26 cellular contexts compared by ENCODE assay signal in genomic region chr9:86613943-86614342, GRCh38.
A peak's percentile ranks its signal among the peaks of the same experiment; 100 is the strongest.
DNase-seq lines count a peak whose midpoint lies in the region; ATAC-seq, FAIRE-seq and TF ChIP-seq lines count a peak whose summit lies in the region.
"Had no signal": no experiment of that assay in that cellular context is flagged by ENCODE, and none has a peak within 500 bp of the region (broad histone marks: within the 10 kb centered on the region; RNA-seq: fewer than 3 reads in every experiment).

No MANE protein-coding gene starts in this region.

- H3K4me1 Mint-ChIP-seq in astrocyte (ENCODE audit: low read depth, unreplicated experiment) (peaks cover 11% of the 10 kb centered on the region), nephron (peaks cover 34% of the 10 kb centered on the region)
- H3K4me1 Mint-ChIP-seq in activated CD4-positive, alpha-beta memory T cell treated with anti-CD3 and anti-CD28 coated beads, Interleukin-2, amount 10 ng/mL, durations not matched to agents 7 days and 5 days = no peaks in the 10 kb centered on the region
- H3K4me1 Mint-ChIP-seq: CD14-positive monocyte; CD8-positive, alpha-beta memory T cell had no signal

- H2AK5ac ChIP-seq in trophoblast cell (ENCODE audit: low read length) = no peak overlapping the region

- no peaks in the 10 kb centered on the region for H4K20me1 ChIP-seq in HepG2 (ENCODE audit: insufficient read depth, low read length)
- H4K20me1 ChIP-seq in astrocyte (ENCODE audit: insufficient read depth, low read length) = no peaks in the 10 kb centered on the region
- H4K20me1 ChIP-seq: BLaER1 treated with 17β-estradiol and CSF1 and Interleukin-3, amounts not matched to agents 10 nM and 100 nM had no signal

- no peak overlapping the region for H3K9ac ChIP-seq in HepG2 (ENCODE audit: insufficient read depth, low read depth, low read length)
- H3K9ac ChIP-seq in astrocyte (ENCODE audit: low read length) = no peak overlapping the region
- no peak overlapping the region for H3K9ac ChIP-seq in trophoblast cell (ENCODE audit: low read length)
- H3K9ac ChIP-seq: BLaER1 treated with 17β-estradiol and CSF1 and Interleukin-3, amounts not matched to agents 10 nM and 100 nM had no signal

- no peak overlapping the region for H2BK120ac ChIP-seq in trophoblast cell (ENCODE audit: insufficient read depth, low read length, poor library complexity)

- no peak overlapping the region for H3K18ac ChIP-seq in trophoblast cell (ENCODE audit: low read length)

- ATAC-seq in HepG2 (no peak), right lobe of liver (no peak), GM21619 (IDR thresholded peaks at IDR 0.05; ENCODE audit: unreplicated experiment) (no peak)

- H3K4me2 ChIP-seq in HepG2 (ENCODE audit: low read depth, low read length) = no peak overlapping the region
- H3K4me2 ChIP-seq in astrocyte (ENCODE audit: low read length) = no peak overlapping the region
- no peak overlapping the region for H3K4me2 ChIP-seq in trophoblast cell (ENCODE audit: low read length)
- H3K4me2 ChIP-seq: BLaER1 treated with 17β-estradiol and CSF1 and Interleukin-3, amounts not matched to agents 10 nM and 100 nM had no signal

- peaks cover 8% of the 10 kb centered on the region for H3K79me1 ChIP-seq in trophoblast cell (ENCODE audit: low read length)

- H3K79me2 ChIP-seq in HepG2 (ENCODE audit: insufficient read depth, low read length) = no peaks in the 10 kb centered on the region
- no peaks in the 10 kb centered on the region for H3K79me2 ChIP-seq in astrocyte (ENCODE audit: insufficient read depth, low read length)
- H3K79me2 ChIP-seq in trophoblast cell (ENCODE audit: control insufficient read depth, insufficient read depth, low read length, poor library complexity) = peaks cover 2% of the 10 kb centered on the region

- no peak overlapping the region for H4K12ac ChIP-seq in trophoblast cell (ENCODE audit: low read depth, low read length)

- peak overlapping the region; percentile 82 for H2BK12ac ChIP-seq in trophoblast cell (ENCODE audit: low read length)

- H3K27ac ChIP-seq in HepG2 (ENCODE audit: extremely low read length, insufficient read depth, low read length) (no peak overlapping the region), right lobe of liver (no peak overlapping the region), astrocyte (ENCODE audit: low read depth, low read length) (no peak overlapping the region), trophoblast cell (ENCODE audit: low read depth, low read length) (no peak overlapping the region)
- H3K27ac ChIP-seq: 22Rv1; BLaER1 treated with 17β-estradiol and CSF1 and Interleukin-3, amounts not matched to agents 10 nM and 100 nM had no signal

- H2AFZ ChIP-seq in HepG2 (ENCODE audit: low read length) = no peak overlapping the region
- H2AFZ ChIP-seq in astrocyte (ENCODE audit: low read depth, low read length) = no peak overlapping the region
- H2AFZ ChIP-seq in trophoblast cell (ENCODE audit: insufficient read depth, low read length, poor library complexity) = no peak overlapping the region

- no peak overlapping the region for H3K4ac ChIP-seq in trophoblast cell (ENCODE audit: low read depth, low read length)

- BruUV-seq in HepG2 (replicated peaks; lab: Mats Ljungman, UMichigan) = no TSS peak

- peak overlapping the region; percentile 61 for H4K91ac ChIP-seq in trophoblast cell (ENCODE audit: low read depth, low read length)

- H3K36me3 ChIP-seq in HepG2 (replicated peaks in 1 of 2; ENCODE audit: control insufficient read depth in 1 of 2, insufficient read depth in 2 of 2, low read length in 2 of 2) = no peaks in the 10 kb centered on the region
- H3K36me3 ChIP-seq in right lobe of liver = no peaks in the 10 kb centered on the region
- H3K36me3 ChIP-seq in astrocyte (ENCODE audit: insufficient read depth, low read length) = no peaks in the 10 kb centered on the region
- H3K36me3 ChIP-seq in trophoblast cell (ENCODE audit: control insufficient read depth in 1 of 2, insufficient read depth in 2 of 2, low read length in 2 of 2) = no peaks in the 10 kb centered on the region
- H3K36me3 ChIP-seq: BE2C; BLaER1 treated with 17β-estradiol and CSF1 and Interleukin-3, amounts not matched to agents 10 nM and 100 nM had no signal

- no peak for DNase-seq in HepG2 (ENCODE audit: low spot score)
- DNase-seq in right lobe of liver = no peak
- no peak for DNase-seq in astrocyte (ENCODE audit: low read depth)
- no peak for DNase-seq in trophoblast cell
- no peak for DNase-seq in GM12891 (ENCODE audit: insufficient read length, low spot score)
- DNase-seq in activated CD4-positive, alpha-beta memory T cell treated with anti-CD3 and anti-CD28 coated beads, Interleukin-2, amount 10 ng/mL, durations not matched to agents 7 days and 5 days = no peak
- DNase-seq: ACHN; AML-193; BE2C; Calu3; CD4-positive, alpha-beta T cell; CD8-positive, alpha-beta memory T cell; COR-L47; DMS53; DMS79 treated with DMSO at 0.1 percent for 48 hours; GF-D8; GM23248; H9 had no signal

- H3K27me3 Mint-ChIP-seq in astrocyte (ENCODE audit: low read depth, unreplicated experiment) (no peaks in the 10 kb centered on the region), nephron (ENCODE audit: low read depth) (no peaks in the 10 kb centered on the region)
- H3K27me3 Mint-ChIP-seq in activated CD4-positive, alpha-beta memory T cell treated with anti-CD3 and anti-CD28 coated beads, Interleukin-2, amount 10 ng/mL, durations not matched to agents 7 days and 5 days = no peaks in the 10 kb centered on the region

- no peaks in the 10 kb centered on the region for H3K27me3 ChIP-seq in HepG2 (ENCODE audit: control insufficient read depth in 1 of 2, insufficient read depth in 2 of 2, low read length in 2 of 2)
- H3K27me3 ChIP-seq in right lobe of liver = no peaks in the 10 kb centered on the region
- H3K27me3 ChIP-seq in astrocyte (ENCODE audit: insufficient read depth, low read length) = no peaks in the 10 kb centered on the region
- H3K27me3 ChIP-seq in trophoblast cell (ENCODE audit: insufficient read depth, low read length) = no peaks in the 10 kb centered on the region
- H3K27me3 ChIP-seq: BE2C; BLaER1 treated with 17β-estradiol and CSF1 and Interleukin-3, amounts not matched to agents 10 nM and 100 nM had no signal

- H3K4me1 ChIP-seq in HepG2 (ENCODE audit: insufficient read depth, low read length) = 0 out of 2 replicates have a peak, but pooled peaks cover 8% of the 10 kb centered on the region
- H3K4me1 ChIP-seq in right lobe of liver = no peaks in the 10 kb centered on the region
- H3K4me1 ChIP-seq in astrocyte (ENCODE audit: insufficient read depth, low read length) = no peaks in the 10 kb centered on the region
- peaks cover 8 to 9% of the 10 kb centered on the region in 2 experiments for H3K4me1 ChIP-seq in trophoblast cell (ENCODE audit: control insufficient read depth in 1 of 2, insufficient read depth in 2 of 2, low read length in 2 of 2)
- H3K4me1 ChIP-seq: BE2C; BLaER1 treated with 17β-estradiol and CSF1 and Interleukin-3, amounts not matched to agents 10 nM and 100 nM had no signal

- H3K4me3 Mint-ChIP-seq in astrocyte (ENCODE audit: unreplicated experiment) (no peak overlapping the region), nephron (no peak overlapping the region)
- no peak overlapping the region for H3K4me3 Mint-ChIP-seq in activated CD4-positive, alpha-beta memory T cell treated with anti-CD3 and anti-CD28 coated beads, Interleukin-2, amount 10 ng/mL, durations not matched to agents 7 days and 5 days
- H3K4me3 Mint-ChIP-seq: CD14-positive monocyte; CD4-positive, alpha-beta T cell; CD8-positive, alpha-beta memory T cell; H9 had no signal

- intact Hi-C loops in HepG2 (cut with micrococcal nuclease; ENCODE audit: unreplicated experiment) = no loop called here
- intact Hi-C loops in right lobe of liver (cut with DNase I) = loop anchor here in 1 of 2 donors (10.0 kb wide), 1 partner anchor 711 kb away; no protein-coding TSS in a partner anchor

- in situ Hi-C loops in HepG2 (cut with HindIII; ENCODE audit: extremely low pct_ligation_motif_present, low pct_unique_long_range_greater_than_20kb) = no loop called here

- H3K14ac ChIP-seq in trophoblast cell (ENCODE audit: low read length) = no peak overlapping the region

- H3K9me3 ChIP-seq in HepG2 (ENCODE audit: low read length) (no peaks in the 10 kb centered on the region), right lobe of liver (no peaks in the 10 kb centered on the region), astrocyte (ENCODE audit: insufficient read depth, low read depth, low read length) (no peaks in the 10 kb centered on the region), trophoblast cell (ENCODE audit: insufficient read depth, low read depth, low read length) (no peaks in the 10 kb centered on the region)
- H3K9me3 ChIP-seq: BE2C; BLaER1 treated with 17β-estradiol and CSF1 and Interleukin-3, amounts not matched to agents 10 nM and 100 nM had no signal

- no peak overlapping the region for H4K8ac ChIP-seq in trophoblast cell (ENCODE audit: low read depth, low read length)

- no peak for TF ChIP-seq EP300 in HepG2 (IDR thresholded peaks at IDR 0.05; ENCODE audit: low read depth in 2 of 2, low read length in 2 of 2)
- TF ChIP-seq EP300 in HepG2 (CRISPR knock-in tag; IDR thresholded peaks at IDR 0.05; ENCODE audit: borderline replicate concordance) = no peak

- H3K27ac Mint-ChIP-seq in astrocyte (ENCODE audit: unreplicated experiment) (peak overlapping the region; percentile 53), nephron (peak overlapping the region in 2 of 3 experiments; percentile 35 to 44)
- H3K27ac Mint-ChIP-seq in activated CD4-positive, alpha-beta memory T cell treated with anti-CD3 and anti-CD28 coated beads, Interleukin-2, amount 10 ng/mL, durations not matched to agents 7 days and 5 days = no peak overlapping the region
- H3K27ac Mint-ChIP-seq: CD14-positive monocyte; CD4-positive, alpha-beta T cell; CD8-positive, alpha-beta memory T cell had no signal

- no peaks in the 10 kb centered on the region for H3K9me3 Mint-ChIP-seq in astrocyte (ENCODE audit: unreplicated experiment)
- peaks cover 5% of the 10 kb centered on the region for H3K9me3 Mint-ChIP-seq in nephron
- H3K9me3 Mint-ChIP-seq in activated CD4-positive, alpha-beta memory T cell treated with anti-CD3 and anti-CD28 coated beads, Interleukin-2, amount 10 ng/mL, durations not matched to agents 7 days and 5 days = no peaks in the 10 kb centered on the region
- H3K9me3 Mint-ChIP-seq: CD4-positive, alpha-beta T cell had no signal

- H3K23ac ChIP-seq in trophoblast cell (ENCODE audit: low read length) = no peak overlapping the region

- TF ChIP-seq POLR2A in HepG2 (IDR thresholded peaks at IDR 0.05; ENCODE audit: insufficient read depth in 1 of 2, low read depth in 2 of 2, low read length in 2 of 2) (no peak), right lobe of liver (IDR thresholded peaks at IDR 0.05) (no peak), GM12891 (IDR thresholded peaks at IDR 0.05; ENCODE audit: low read depth, low read length) (no peak)

- CTCF ChIA-PET in HepG2 (lab: Yijun Ruan, JAX; ENCODE audit: low intra/inter-chr PET ratio, low total read pairs) = no interaction called here
- CTCF ChIA-PET in activated CD4-positive, alpha-beta memory T cell treated with anti-CD3 and anti-CD28 coated beads, Interleukin-2, amount 10 ng/mL, durations not matched to agents 7 days and 5 days (lab: Charles Lee) = interaction anchor here (1.1 kb wide), 1 partner anchor 712 kb away, joined by 3 read pairs; no protein-coding TSS in a partner anchor

- POLR2A ChIA-PET in HepG2 (lab: Yijun Ruan, JAX) = no interaction called here
- POLR2A ChIA-PET in activated CD4-positive, alpha-beta memory T cell treated with anti-CD3 and anti-CD28 coated beads, Interleukin-2, amount 10 ng/mL, durations not matched to agents 7 days and 5 days (lab: Charles Lee) = no interaction called here

- FAIRE-seq in HepG2 (lab: Jason Lieb, UNC) (no peak), astrocyte (lab: Jason Lieb, UNC) (no peak), GM12891 (lab: Jason Lieb, UNC) (no peak)
- FAIRE-seq: A204.1, GM12892, H1 had no signal

- H3K36me3 Mint-ChIP-seq in astrocyte (ENCODE audit: low read depth, unreplicated experiment) (no peaks in the 10 kb centered on the region), nephron (ENCODE audit: low read depth) (peaks cover 4% of the 10 kb centered on the region)
- no peaks in the 10 kb centered on the region for H3K36me3 Mint-ChIP-seq in activated CD4-positive, alpha-beta memory T cell treated with anti-CD3 and anti-CD28 coated beads, Interleukin-2, amount 10 ng/mL, durations not matched to agents 7 days and 5 days (ENCODE audit: low read depth)
- H3K36me3 Mint-ChIP-seq: CD8-positive, alpha-beta memory T cell had no signal

- TF ChIP-seq RAD21 in HepG2 (CRISPR knock-in tag; IDR thresholded peaks at IDR 0.05) = no peak

- H3K4me3 ChIP-seq in HepG2 (replicated peaks in 1 of 3; ENCODE audit: insufficient read depth in 1 of 3, low read depth in 2 of 3, low read length in 3 of 3) = no peak overlapping the region
- H3K4me3 ChIP-seq in right lobe of liver = no peak overlapping the region
- H3K4me3 ChIP-seq in astrocyte (ENCODE audit: insufficient read depth, low read depth, low read length) = no peak overlapping the region
- no peak overlapping the region for H3K4me3 ChIP-seq in trophoblast cell (ENCODE audit: low read depth, low read length)
- H3K4me3 ChIP-seq: BLaER1 treated with 17β-estradiol and CSF1 and Interleukin-3, amounts not matched to agents 10 nM and 100 nM; GM23248 had no signal

- TF ChIP-seq CTCF in HepG2 (CRISPR knock-in tag; IDR thresholded peaks at IDR 0.05) (no peak), right lobe of liver (IDR thresholded peaks at IDR 0.05) (no peak), astrocyte (IDR thresholded peaks at IDR 0.05; ENCODE audit: insufficient read depth, low read depth, low read length) (no peak), nephron (IDR thresholded peaks at IDR 0.05; ENCODE audit: unreplicated experiment in 3 of 3) (no peak)

- 11% methylated on average over 5 of the region's 5 CpGs for WGBS in HepG2 (ENCODE audit: low lambda C conversion rate)
- WGBS in right lobe of liver (ENCODE audit: insufficient coverage, low coverage, low lambda C conversion rate, missing lambda C conversion rate) = 71% methylated on average over 5 of the region's 5 CpGs
- no CpG with 5 or more reads among the region's 5 CpGs for WGBS in trophoblast cell (ENCODE audit: extremely low coverage, insufficient coverage, insufficient read length)

- H2BK5ac ChIP-seq in trophoblast cell (ENCODE audit: low read depth, low read length, poor library complexity) = no peak overlapping the region
